In genomic region chr20:37346526-37347346, GRCh38 we compare ENCODE assay signal across 8 cellular contexts. TPM values are rescaled to one million over a fixed set of nuclear protein-coding genes. Genes with fewer than 3 reads are reported as not detected.
DNase-seq lines count a peak whose midpoint lies in the region; ATAC-seq and TF ChIP-seq lines count a peak whose summit lies in the region.

No MANE protein-coding gene starts in this region.

- H3K27me3 Mint-ChIP-seq in CD14-positive monocyte (ENCODE audit: low read depth in 3 of 3) (peaks cover 6 to 23% (median 18%) of the 10 kb centered on the region in 3 donors), neural progenitor cell (ENCODE audit: insufficient read depth, low read depth) (peaks cover 5% of the 10 kb centered on the region)

- ATAC-seq in esophagus mucosa (peak; percentile 10), HG03135 (IDR thresholded peaks at IDR 0.05; ENCODE audit: unreplicated experiment) (no peak), HG03354 (IDR thresholded peaks at IDR 0.05; ENCODE audit: poor library complexity, severe bottlenecking, unreplicated experiment) (no peak)

- peak overlapping the region; percentile 94 for H3K4me2 ChIP-seq in neural progenitor cell

- H3K9ac ChIP-seq in neural progenitor cell = peak overlapping the region; percentile 66

- H3K36me3 ChIP-seq in MG63 (peaks cover 41% of the 10 kb centered on the region), neural progenitor cell (no peaks in the 10 kb centered on the region)

- H3K27me3 ChIP-seq in MG63 = no peaks in the 10 kb centered on the region
- H3K27me3 ChIP-seq in neural progenitor cell = no peaks in the 10 kb centered on the region

- peak overlapping the region; percentile 50 for H3K27ac ChIP-seq in neural progenitor cell

- TF ChIP-seq CTCF in CD14-positive monocyte (IDR thresholded peaks at IDR 0.05) (no peak), neural progenitor cell (IDR thresholded peaks at IDR 0.05) (no peak)

- DNase-seq in CD14-positive monocyte (ENCODE audit: low spot score) (peak; percentile 43), MG63 (peak; percentile 23), neural progenitor cell (ENCODE audit: low spot score) (peak; percentile 63), hepatic stellate cell (ENCODE audit: low spot score) (no peak), EL (no peak)

- peaks cover 29% of the 10 kb centered on the region for H3F3A ChIP-seq in neural progenitor cell (ENCODE audit: low read depth)

- H3K79me2 ChIP-seq in neural progenitor cell (ENCODE audit: low read depth) = peaks cover 63% of the 10 kb centered on the region

- peaks cover 0 to 6% (median 0%) of the 10 kb centered on the region in 7 donors for H3K9me3 Mint-ChIP-seq in CD14-positive monocyte
- no peaks in the 10 kb centered on the region for H3K9me3 Mint-ChIP-seq in neural progenitor cell

- H2AFZ ChIP-seq in neural progenitor cell (replicated peaks) = no peak overlapping the region

- no peaks in the 10 kb centered on the region for H3K9me3 ChIP-seq in MG63
- H3K9me3 ChIP-seq in neural progenitor cell (ENCODE audit: low read depth) = no peaks in the 10 kb centered on the region

- H3K4me3 Mint-ChIP-seq in CD14-positive monocyte (peak overlapping the region; percentile 74 to 76), neural progenitor cell (peak overlapping the region; percentile 81)

- H4K20me1 ChIP-seq in neural progenitor cell (ENCODE audit: low read depth) = peaks cover 50% of the 10 kb centered on the region

- H3K27ac Mint-ChIP-seq in CD14-positive monocyte (peak overlapping the region in 4 of 7 donors; percentile 30 to 82 (median 61)), neural progenitor cell (no peak overlapping the region)

- intact Hi-C loops in CD14-positive monocyte (cut with micrococcal nuclease) = loop anchor here in 1 of 2 donors (5.0 kb wide), 1 partner anchor 36 kb away; no protein-coding TSS in a partner anchor

- H3K4me1 ChIP-seq in neural progenitor cell = peaks cover 9% of the 10 kb centered on the region

- H3K36me3 Mint-ChIP-seq in CD14-positive monocyte = peaks cover 38 to 40% of the 10 kb centered on the region in 2 donors
- peaks cover 15% of the 10 kb centered on the region for H3K36me3 Mint-ChIP-seq in neural progenitor cell

- peak overlapping the region; percentile 58 for H3K4me3 ChIP-seq in MG63
- H3K4me3 ChIP-seq in neural progenitor cell = peak overlapping the region; percentile 78

- H3K4me1 Mint-ChIP-seq in CD14-positive monocyte (peaks cover 60% of the 10 kb centered on the region), neural progenitor cell (peaks cover 47% of the 10 kb centered on the region)

RNA-seq across cellular contexts. Expression of gene SRC, which starts 0.8 kb away (rescaled TPM):
- 1 to 10 TPM; 4.9 to 6.8 TPM for polyA plus RNA-seq in CD14-positive monocyte
- total RNA-seq in MG63 (2014; rRNA removed; shearing (Covaris generic); ENCODE audit: low replicate concordance) = 25.4 and 33.0 TPM in 2 replicates
- total RNA-seq in esophagus mucosa (30.5 TPM), neural progenitor cell (ENCODE audit: low replicate concordance) (15.4 and 47.4 TPM in 2 replicates)

RNA-seq across cellular contexts. Expression of gene MANBAL, which starts 57.3 kb away (rescaled TPM):
- polyA plus RNA-seq in CD14-positive monocyte = 10 to 100 TPM; 17.1 to 17.3 TPM
- 72.7 and 107 TPM in 2 replicates for total RNA-seq in MG63 (2014; rRNA removed; shearing (Covaris generic); ENCODE audit: low replicate concordance)
- total RNA-seq in esophagus mucosa (42.0 TPM), neural progenitor cell (ENCODE audit: low replicate concordance) (32.7 and 44.8 TPM in 2 replicates)

Comparison
In these comparisons a context has a peak if more than half of its experiments do, and no peak if none do; other contexts are left out.
1. DNase-seq: peak in CD14-positive monocyte (single experiment), MG63 (single experiment) and neural progenitor cell (single experiment); none in hepatic stellate cell (single experiment) and EL (single experiment).